Comparison of ENCODE assay signal across 8 cellular contexts in the genomic region with DNA sequence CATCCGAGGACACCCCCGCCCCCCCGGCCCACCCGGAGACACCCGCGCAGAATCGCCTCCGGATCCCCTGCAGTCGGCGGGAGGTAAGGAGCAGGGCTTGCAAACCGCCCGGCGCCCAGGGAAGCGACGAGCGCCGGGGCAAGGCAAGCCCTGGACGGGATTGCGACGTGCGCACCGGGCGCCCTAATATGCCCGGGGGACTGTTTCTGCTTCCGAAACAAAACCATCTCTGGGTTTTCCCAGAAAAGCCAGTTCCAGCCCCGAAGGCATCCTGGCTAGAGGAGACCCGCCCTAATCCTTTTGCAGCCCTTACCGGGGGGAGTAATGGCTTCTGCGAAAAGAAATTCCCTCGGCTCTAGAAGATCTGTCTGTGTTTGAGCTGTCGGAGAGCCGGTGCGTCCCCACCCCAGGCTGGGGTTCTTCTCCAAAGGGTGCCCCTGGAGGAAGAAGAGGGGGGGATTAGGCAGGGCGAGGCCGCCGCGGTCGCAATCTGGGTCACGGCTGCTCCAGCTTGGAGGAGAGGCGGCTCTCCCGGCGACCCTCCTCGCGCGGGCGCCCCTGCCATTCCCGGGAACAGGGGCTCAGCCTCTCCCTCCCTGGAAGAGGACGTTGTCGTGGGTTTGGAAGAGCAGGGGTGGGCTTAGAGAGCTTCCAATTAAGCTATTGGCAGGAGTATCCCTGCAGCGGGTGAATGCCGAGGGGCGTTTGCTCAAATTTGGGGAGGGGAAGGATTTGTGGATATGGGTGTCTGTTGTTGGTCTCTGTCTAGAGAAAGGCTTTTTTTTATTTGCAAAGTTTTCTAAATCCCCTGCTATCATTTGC. TPM values are rescaled to one million over a fixed set of nuclear protein-coding genes. Genes with fewer than 3 reads are reported as not detected.
DNase-seq lines count a peak whose midpoint lies in the region; ATAC-seq and TF ChIP-seq lines count a peak whose summit lies in the region.

No MANE protein-coding gene starts in this region.

- H2AK5ac ChIP-seq in neuronal stem cell (ENCODE audit: low read depth, low read length), result peak overlapping the region; percentile 90

- peak overlapping the region; percentile 99 for H3K18ac ChIP-seq in neuronal stem cell (ENCODE audit: low read length)

- H4K8ac ChIP-seq in neuronal stem cell (ENCODE audit: low read depth, low read length), result no peak overlapping the region

- intact Hi-C loops in esophagus squamous epithelium (cut with DNase I), result loop anchor here (10.0 kb wide), 3 partner anchors 296 to 564 kb away; no protein-coding TSS in a partner anchor

- peak; percentile 56 for DNase-seq in DMS79 treated with DMSO at 0.1 percent for 48 hours (lab: John Stamatoyannopoulos, UW)
- DNase-seq in NCI-H526 (lab: John Stamatoyannopoulos, UW), result peak; percentile 100
- no peak for DNase-seq in esophagus squamous epithelium (lab: John Stamatoyannopoulos, UW)
- DNase-seq in neuronal stem cell (ENCODE audit: low spot score), result peak; percentile 51
- DNase-seq in GDM1 (lab: John Stamatoyannopoulos, UW), result no peak
- DNase-seq in effector memory CD4-positive, alpha-beta T cell, result no peak

- no peak for TF ChIP-seq CTCF in esophagus squamous epithelium (IDR thresholded peaks at IDR 0.05)

- peak overlapping the region; percentile 62 for H2BK15ac ChIP-seq in neuronal stem cell (ENCODE audit: low read length)

- no peaks in the 10 kb centered on the region for H3K36me3 ChIP-seq in esophagus squamous epithelium
- peaks cover 8 to 39% of the 10 kb centered on the region in 2 donors for H3K36me3 ChIP-seq in neuronal stem cell (replicated peaks in 1 of 2; ENCODE audit: control insufficient read depth in 2 of 2, insufficient read depth in 2 of 2, low read length in 2 of 2)
- H3K36me3 ChIP-seq in effector memory CD4-positive, alpha-beta T cell (ENCODE audit: control insufficient read depth, insufficient read depth, low read length), result no peaks in the 10 kb centered on the region

- H3K27me3 ChIP-seq in esophagus squamous epithelium (peaks cover 0 to 55% (median 12%) of the 10 kb centered on the region in 4 donors), neuronal stem cell (ENCODE audit: control insufficient read depth in 3 of 3, insufficient read depth in 3 of 3, low read depth in 1 of 3, low read length in 3 of 3) (no peaks in the 10 kb centered on the region)
- peaks cover 11% of the 10 kb centered on the region for H3K27me3 ChIP-seq in effector memory CD4-positive, alpha-beta T cell (replicated peaks; ENCODE audit: control insufficient read depth, insufficient read depth, low read length, poor library complexity, severe bottlenecking)

- H4K91ac ChIP-seq in neuronal stem cell (ENCODE audit: low read depth, low read length, poor library complexity), result no peak overlapping the region

- peak overlapping the region; percentile 70 for H3K4me2 ChIP-seq in neuronal stem cell (ENCODE audit: insufficient read depth, low read length, poor library complexity, severe bottlenecking)

- peak overlapping the region; percentile 44 for H3K4ac ChIP-seq in neuronal stem cell (ENCODE audit: low read length)

- H3K27ac ChIP-seq in esophagus squamous epithelium (no peak overlapping the region), neuronal stem cell (replicated peaks; ENCODE audit: low read length) (peak overlapping the region; percentile 82)
- no peak overlapping the region for H3K27ac ChIP-seq in effector memory CD4-positive, alpha-beta T cell (ENCODE audit: insufficient read depth, low read length, poor library complexity, severe bottlenecking)

- ATAC-seq in GM21381 (IDR thresholded peaks at IDR 0.05; ENCODE audit: unreplicated experiment) (no peak), GM18502 (IDR thresholded peaks at IDR 0.05; ENCODE audit: poor library complexity, unreplicated experiment) (no peak)

- peak overlapping the region; percentile 88 for H3K9ac ChIP-seq in neuronal stem cell (ENCODE audit: low read depth, low read length, poor library complexity)

- H2BK120ac ChIP-seq in neuronal stem cell (ENCODE audit: low read depth, low read length), result no peak overlapping the region

- H3K4me3 ChIP-seq in esophagus squamous epithelium, result peak overlapping the region; percentile 20 to 68 (median 48)
- H3K4me3 ChIP-seq in neuronal stem cell (ENCODE audit: low read length in 2 of 2), result peak overlapping the region; percentile 87 to 92
- no peak overlapping the region for H3K4me3 ChIP-seq in effector memory CD4-positive, alpha-beta T cell (ENCODE audit: insufficient read depth, low read depth, low read length, poor library complexity, severe bottlenecking)

- H3K14ac ChIP-seq in neuronal stem cell (ENCODE audit: low read length), result no peak overlapping the region

- H3K9me3 ChIP-seq in esophagus squamous epithelium (no peaks in the 10 kb centered on the region), neuronal stem cell (replicated peaks in 1 of 2; ENCODE audit: control insufficient read depth in 2 of 2, insufficient read depth in 1 of 2, low read depth in 1 of 2, low read length in 2 of 2) (peaks cover 3 to 4% of the 10 kb centered on the region in 2 donors)
- no peaks in the 10 kb centered on the region for H3K9me3 ChIP-seq in effector memory CD4-positive, alpha-beta T cell (ENCODE audit: control insufficient read depth, low read length)

- peaks cover 2% of the 10 kb centered on the region for H3K79me1 ChIP-seq in neuronal stem cell (ENCODE audit: low read depth, low read length)

- H2AFZ ChIP-seq in neuronal stem cell (ENCODE audit: low read length), result peak overlapping the region; percentile 91

- WGBS in esophagus squamous epithelium, 2 donors, result 0 to 2% methylated on average over 11 to 12 of the region's 52 CpGs
- no CpG with 5 or more reads among the region's 52 CpGs for WGBS in neuronal stem cell (ENCODE audit: extremely low coverage in 2 of 2, insufficient read length in 2 of 2, insufficient replicate concordance in 1 of 2), 2 donors

- peak overlapping the region; percentile 75 for H3K23ac ChIP-seq in neuronal stem cell (ENCODE audit: low read depth, low read length, poor library complexity)

- peak overlapping the region; percentile 97 for H2BK5ac ChIP-seq in neuronal stem cell (ENCODE audit: low read length)

- H3K4me1 ChIP-seq in esophagus squamous epithelium (peaks cover 32 to 50% (median 39%) of the 10 kb centered on the region in 3 donors), neuronal stem cell (ENCODE audit: control insufficient read depth in 2 of 2, insufficient read depth in 1 of 2, low read depth in 1 of 2, low read length in 2 of 2) (peaks cover 18 to 21% of the 10 kb centered on the region in 2 donors)
- H3K4me1 ChIP-seq in effector memory CD4-positive, alpha-beta T cell (ENCODE audit: control insufficient read depth, insufficient read depth, low read length, poor library complexity, severe bottlenecking), result peaks cover 19% of the 10 kb centered on the region

- H2BK12ac ChIP-seq in neuronal stem cell (ENCODE audit: low read length), result no peak overlapping the region

- no peak for TF ChIP-seq POLR2A in esophagus squamous epithelium (IDR thresholded peaks at IDR 0.05)

RNA-seq across cellular contexts. Expression of gene MYCN, which starts 0.5 kb away (rescaled TPM):
- under 1 TPM; 0.21 to 0.95 (median 0.33) TPM for total RNA-seq in esophagus squamous epithelium
- 43.3 TPM for polyA plus RNA-seq in neuronal stem cell (2013, experiment 1 of 2)
- 44.3 TPM for polyA plus RNA-seq in neuronal stem cell (2013, experiment 2 of 2)

Comparison
In these comparisons a context has a peak if more than half of its experiments do, and no peak if none do; other contexts are left out.
1. DNase-seq: peak in DMS79 treated with DMSO at 0.1 percent for 48 hours (single experiment), NCI-H526 (2 of 2) and neuronal stem cell (single experiment); none in esophagus squamous epithelium (single experiment), GDM1 (single experiment) and effector memory CD4-positive, alpha-beta T cell (0 of 3).